In genomic region chr18:51051105-51051712, GRCh38 we compare ENCODE assay signal across 9 cellular contexts. TPM values are rescaled to one million over a fixed set of nuclear protein-coding genes. Genes with fewer than 3 reads are reported as not detected.
DNase-seq lines count a peak whose midpoint lies in the region; ATAC-seq, FAIRE-seq and TF ChIP-seq lines count a peak whose summit lies in the region.
"Had no signal": no experiment of that assay in that cellular context is flagged by ENCODE, and none has a peak within 500 bp of the region (broad histone marks: within the 10 kb centered on the region; RNA-seq: fewer than 3 reads in every experiment).

No MANE protein-coding gene starts in this region.

- H4K8ac ChIP-seq in mesendoderm (ENCODE audit: low read depth, low read length), result no peak overlapping the region

- peaks cover 6% of the 10 kb centered on the region for H3K79me1 ChIP-seq in mesendoderm (ENCODE audit: low read length)

- DNase-seq in NCI-H1436 (lab: John Stamatoyannopoulos, UW) (peak; percentile 59), NCI-H1436 treated with DMSO at 0.1 percent for 48 hours (lab: John Stamatoyannopoulos, UW) (no peak), RCC 7860 (ENCODE audit: low spot score) (peak; percentile 19), coronary artery (ENCODE audit: low spot score) (no peak), mesendoderm (peak; percentile 77), H54 (ENCODE audit: insufficient read length, low spot score) (no peak)

- no peak overlapping the region for H3K4me2 ChIP-seq in mesendoderm (ENCODE audit: low read length)
- H3K4me2 ChIP-seq: BLaER1 treated with 17β-estradiol and CSF1 and Interleukin-3, amounts not matched to agents 10 nM and 100 nM had no signal

- no peaks in the 10 kb centered on the region for H3K4me1 ChIP-seq in mesendoderm (ENCODE audit: control insufficient read depth, low read depth, low read length)

- H3K27me3 Mint-ChIP-seq in IgD-negative memory B cell, result no peaks in the 10 kb centered on the region

- TF ChIP-seq CTCF in coronary artery (IDR thresholded peaks at IDR 0.05), result peak; percentile 46

- no peak overlapping the region for H3K4me3 ChIP-seq in coronary artery
- no peak overlapping the region for H3K4me3 ChIP-seq in mesendoderm (ENCODE audit: low read length)
- H3K4me3 ChIP-seq: BLaER1 treated with 17β-estradiol and CSF1 and Interleukin-3, amounts not matched to agents 10 nM and 100 nM had no signal

- peak overlapping the region in 2 of 3 donors; percentile 8 to 37 for H3K27ac Mint-ChIP-seq in IgD-negative memory B cell

- H3K79me2 ChIP-seq in mesendoderm (ENCODE audit: control insufficient read depth, insufficient read depth, low read length), result peaks cover 3% of the 10 kb centered on the region

- H3K18ac ChIP-seq in mesendoderm (ENCODE audit: low read length), result no peak overlapping the region

- no peak overlapping the region for H3K4ac ChIP-seq in mesendoderm (ENCODE audit: low read depth, low read length)

- H3K4me3 Mint-ChIP-seq in IgD-negative memory B cell, result no peak overlapping the region

- H3K9me3 Mint-ChIP-seq in IgD-negative memory B cell, result no peaks in the 10 kb centered on the region

- TF ChIP-seq POLR2A in H54 (IDR thresholded peaks at IDR 0.05; ENCODE audit: low read depth, low read length), result no peak

- H3K23ac ChIP-seq in mesendoderm (ENCODE audit: low read length), result no peak overlapping the region

- no peak overlapping the region for H2BK120ac ChIP-seq in mesendoderm (ENCODE audit: low read depth, low read length)

- H2BK5ac ChIP-seq in mesendoderm (ENCODE audit: low read length), result no peak overlapping the region

- WGBS in mesendoderm (ENCODE audit: extremely low coverage, insufficient coverage, low lambda C conversion rate), result no CpG with 5 or more reads among the region's 2 CpGs

- peaks cover 18 to 22% (median 21%) of the 10 kb centered on the region in 3 donors for H3K4me1 Mint-ChIP-seq in IgD-negative memory B cell

- peaks cover 3% of the 10 kb centered on the region for H3K36me3 Mint-ChIP-seq in IgD-negative memory B cell

- no peak overlapping the region for H3K27ac ChIP-seq in coronary artery
- no peak overlapping the region for H3K27ac ChIP-seq in mesendoderm (ENCODE audit: low read depth, low read length)
- H3K27ac ChIP-seq: BLaER1 treated with 17β-estradiol and CSF1 and Interleukin-3, amounts not matched to agents 10 nM and 100 nM had no signal

- no peak overlapping the region for H3K9ac ChIP-seq in mesendoderm (ENCODE audit: low read length)
- H3K9ac ChIP-seq: BLaER1 treated with 17β-estradiol and CSF1 and Interleukin-3, amounts not matched to agents 10 nM and 100 nM had no signal

- H3K36me3 ChIP-seq in mesendoderm (ENCODE audit: control insufficient read depth, insufficient read depth, low read length), result peaks cover 2% of the 10 kb centered on the region

- no peak overlapping the region for H2AK5ac ChIP-seq in mesendoderm (ENCODE audit: low read length)

- no peak for FAIRE-seq in RCC 7860 (lab: Jason Lieb, UNC)
- no peak for FAIRE-seq in H54 (lab: Jason Lieb, UNC)

- no peak overlapping the region for H3K56ac ChIP-seq in mesendoderm (ENCODE audit: low read length)

- H4K5ac ChIP-seq in mesendoderm (ENCODE audit: low read length), result no peak overlapping the region

- peak; percentile 75 for ATAC-seq in GM21390 (IDR thresholded peaks at IDR 0.05; ENCODE audit: unreplicated experiment)

- no peak overlapping the region for H2BK15ac ChIP-seq in mesendoderm (replicated peaks; ENCODE audit: low read depth)

- H3K27me3 ChIP-seq in mesendoderm (ENCODE audit: insufficient read depth, low read length, poor library complexity), result no peaks in the 10 kb centered on the region
- H3K27me3 ChIP-seq: BLaER1 treated with 17β-estradiol and CSF1 and Interleukin-3, amounts not matched to agents 10 nM and 100 nM had no signal

RNA-seq across cellular contexts. Expression of gene SMAD4, which starts 21.2 kb away (rescaled TPM):
- 54.7 TPM for polyA plus RNA-seq in IgD-negative memory B cell
- 46.6 TPM for polyA plus RNA-seq in mesendoderm (2013, experiment 1 of 2)
- 45.3 TPM for polyA plus RNA-seq in mesendoderm (2013, experiment 2 of 2)

Comparison
In these comparisons a context has a peak if more than half of its experiments do, and no peak if none do; other contexts are left out.
1. DNase-seq: peak in NCI-H1436 (single experiment), RCC 7860 (single experiment) and mesendoderm (single experiment); none in NCI-H1436 treated with DMSO at 0.1 percent for 48 hours (single experiment), coronary artery (single experiment) and H54 (single experiment).